8 cellular contexts compared by ENCODE assay signal in genomic region chr7:1827521-1827981, GRCh38.
DNase-seq lines count a peak whose midpoint lies in the region; ATAC-seq and TF ChIP-seq lines count a peak whose summit lies in the region.
"Not testable (repeated sequence)": the region's sequence is repeated elsewhere in the genome, so short reads cannot be mapped to it uniquely, and the experiment has no call there.

No MANE protein-coding gene starts in this region.

- H3K27me3 ChIP-seq in right cardiac atrium (ENCODE audit: control insufficient read depth, insufficient read depth); lower lobe of right lung (ENCODE audit: low read depth); spleen (replicated peaks in 1 of 7); testis; aorta (ENCODE audit: control insufficient read depth in 1 of 2, insufficient read depth in 2 of 2, low read length in 1 of 2): not testable (repeated sequence)

- DNase-seq in GM10266 (ENCODE audit: extremely low spot score) (peak; percentile 12), chondrocyte (ENCODE audit: low spot score) (peak; percentile 68), right cardiac atrium (peak in 2 of 3 donors; percentile 37 to 42), lower lobe of right lung (peak; percentile 22), spleen (peak; percentile 59), testis (peak; percentile 9), aorta (peak; percentile 29 to 70)
- DNase-seq in activated CD8-positive, alpha-beta memory T cell treated with anti-CD3 and anti-CD28 coated beads, Interleukin-2, amount 50 U/mL, for 4 hours, result peak; percentile 11

- peaks cover 13% of the 10 kb centered on the region for H3K36me3 Mint-ChIP-seq in chondrocyte (ENCODE audit: low read depth)

- H3K4me1 Mint-ChIP-seq in chondrocyte (ENCODE audit: low read depth), result not testable (repeated sequence)

- not testable (repeated sequence) for H3K4me3 Mint-ChIP-seq in chondrocyte (ENCODE audit: unreplicated experiment)

- H3K27ac ChIP-seq in right cardiac atrium (ENCODE audit: low read length); lower lobe of right lung; spleen; testis; aorta (ENCODE audit: low read depth in 1 of 2, low read length in 2 of 2): not testable (repeated sequence)

- H3K4me3 ChIP-seq in right cardiac atrium (ENCODE audit: low read length); lower lobe of right lung; spleen; testis; aorta (ENCODE audit: low read length in 2 of 2): not testable (repeated sequence)

- not testable (repeated sequence) for H3K27me3 Mint-ChIP-seq in chondrocyte (ENCODE audit: low read depth)

- intact Hi-C loops in right cardiac atrium (cut with DNase I); lower lobe of right lung (cut with DNase I); spleen (cut with DNase I; ENCODE audit: low total_unique reads); testis (cut with DNase I; ENCODE audit: low total_unique reads); aorta (cut with DNase I): not testable (repeated sequence)

- WGBS in right cardiac atrium, result 89% methylated on average over 27 of the region's 27 CpGs
- 83 to 98% (median 89%) methylated on average over 10 to 27 of the region's 27 CpGs for WGBS in spleen, 5 donors
- 93% methylated on average over 13 of the region's 27 CpGs; no CpG with 5 or more reads in 1 of the 2 donors for WGBS in testis, 2 donors
- WGBS in aorta, 2 donors, result 89 to 93% methylated on average over 16 to 27 of the region's 27 CpGs

- not testable (repeated sequence) for H3K9me3 ChIP-seq in right cardiac atrium (ENCODE audit: control insufficient read depth, low read length); lower lobe of right lung; testis; aorta (ENCODE audit: control insufficient read depth, low read length)
- peaks cover 0 to 14% (median 0%) of the 10 kb centered on the region in 8 donors for H3K9me3 ChIP-seq in spleen

- not testable (repeated sequence) for H3K36me3 ChIP-seq in lower lobe of right lung; testis (ENCODE audit: low read depth, missing control alignments); aorta (ENCODE audit: control insufficient read depth in 1 of 2, insufficient read depth in 2 of 2, low read length in 1 of 2)
- peaks cover 0 to 19% (median 0%) of the 10 kb centered on the region in 6 donors for H3K36me3 ChIP-seq in spleen

- H3K27ac Mint-ChIP-seq in chondrocyte (ENCODE audit: unreplicated experiment), result not testable (repeated sequence)

- not testable (repeated sequence) for TF ChIP-seq CTCF in GM10266 (IDR thresholded peaks at IDR 0.05; ENCODE audit: control insufficient read depth, insufficient read depth, low read depth, missing control alignments); chondrocyte (IDR thresholded peaks at IDR 0.05); lower lobe of right lung (IDR thresholded peaks at IDR 0.05); spleen (IDR thresholded peaks at IDR 0.05 in 8 of 11, conservative IDR thresholded peaks at IDR 0.05 in 3 of 11); testis (IDR thresholded peaks at IDR 0.05)

- not testable (repeated sequence) for TF ChIP-seq POLR2A in spleen (IDR thresholded peaks at IDR 0.05); testis (IDR thresholded peaks at IDR 0.05)

- H3K9me3 Mint-ChIP-seq in chondrocyte (ENCODE audit: low read depth), result peaks cover 22% of the 10 kb centered on the region

- H3K4me1 ChIP-seq in right cardiac atrium (ENCODE audit: control insufficient read depth, insufficient read depth, low read length); lower lobe of right lung; spleen; testis; aorta (ENCODE audit: control insufficient read depth in 1 of 2, insufficient read depth in 2 of 2, low read length in 2 of 2): not testable (repeated sequence)

- not testable (repeated sequence) for ATAC-seq in right cardiac atrium; lower lobe of right lung; aorta (ENCODE audit: low FRiP score)

Comparison
In these comparisons a context has a peak if more than half of its experiments do, and no peak if none do; other contexts are left out.
1. DNase-seq: peak in every context shown above with its lines; median percentile 68 in chondrocyte; 59 in spleen; 50 in aorta; 40 in right cardiac atrium; 22 in lower lobe of right lung; 12 in GM10266; 11 in activated CD8-positive, alpha-beta memory T cell treated with anti-CD3 and anti-CD28 coated beads, Interleukin-2, amount 50 U/mL, for 4 hours; 9 in testis.